8 cellular contexts compared by ENCODE assay signal in genomic region chr2:7203056-7203467, GRCh38.
A peak's percentile ranks its signal among the peaks of the same experiment; 100 is the strongest.
DNase-seq lines count a peak whose midpoint lies in the region; ATAC-seq and TF ChIP-seq lines count a peak whose summit lies in the region.

No MANE protein-coding gene starts in this region.

- H3K27ac Mint-ChIP-seq in neural crest cell (ENCODE audit: unreplicated experiment) = peak overlapping the region; percentile 15

- no peak overlapping the region for H3K4me3 Mint-ChIP-seq in neural crest cell

- peaks cover 5% of the 10 kb centered on the region for H3K9me3 Mint-ChIP-seq in neural crest cell

- H3K4me1 Mint-ChIP-seq in neural crest cell = peaks cover 11% of the 10 kb centered on the region

- ATAC-seq in esophagus mucosa = peak; percentile 59
- ATAC-seq in HG03045 (IDR thresholded peaks at IDR 0.05; ENCODE audit: unreplicated experiment) = no peak

- H3K27me3 Mint-ChIP-seq in neural crest cell (ENCODE audit: low read depth) = no peaks in the 10 kb centered on the region

- H3K36me3 Mint-ChIP-seq in neural crest cell (ENCODE audit: low read depth) = peaks cover 3% of the 10 kb centered on the region

- DNase-seq in Daoy (ENCODE audit: low read depth) (peak; percentile 11), HPDE6-E6E7 (ENCODE audit: extremely low spot score) (peak; percentile 5), NOMO-1 (lab: John Stamatoyannopoulos, UW; ENCODE audit: unreplicated experiment in 2 of 2) (peak; percentile 69 to 71), neural crest cell (ENCODE audit: low read depth, low spot score) (peak; percentile 66), superior temporal gyrus (ENCODE audit: extremely low spot score) (peak; percentile 87)
- DNase-seq in activated CD8-positive, alpha-beta memory T cell treated with anti-CD3 and anti-CD28 coated beads, Interleukin-2, amount 50 U/mL, for 4 hours = peak; percentile 62

- peak; percentile 97 for TF ChIP-seq CTCF in neural crest cell (conservative IDR thresholded peaks at IDR 0.05)

Comparison
In these comparisons a context has a peak if more than half of its experiments do, and no peak if none do; other contexts are left out.
1. DNase-seq: peak in every context shown above with its lines; median percentile 87 in superior temporal gyrus; 70 in NOMO-1; 66 in neural crest cell; 62 in activated CD8-positive, alpha-beta memory T cell treated with anti-CD3 and anti-CD28 coated beads, Interleukin-2, amount 50 U/mL, for 4 hours; 11 in Daoy; 5 in HPDE6-E6E7.